Comparison of ENCODE assay signal across 8 cellular contexts in the genomic region with DNA sequence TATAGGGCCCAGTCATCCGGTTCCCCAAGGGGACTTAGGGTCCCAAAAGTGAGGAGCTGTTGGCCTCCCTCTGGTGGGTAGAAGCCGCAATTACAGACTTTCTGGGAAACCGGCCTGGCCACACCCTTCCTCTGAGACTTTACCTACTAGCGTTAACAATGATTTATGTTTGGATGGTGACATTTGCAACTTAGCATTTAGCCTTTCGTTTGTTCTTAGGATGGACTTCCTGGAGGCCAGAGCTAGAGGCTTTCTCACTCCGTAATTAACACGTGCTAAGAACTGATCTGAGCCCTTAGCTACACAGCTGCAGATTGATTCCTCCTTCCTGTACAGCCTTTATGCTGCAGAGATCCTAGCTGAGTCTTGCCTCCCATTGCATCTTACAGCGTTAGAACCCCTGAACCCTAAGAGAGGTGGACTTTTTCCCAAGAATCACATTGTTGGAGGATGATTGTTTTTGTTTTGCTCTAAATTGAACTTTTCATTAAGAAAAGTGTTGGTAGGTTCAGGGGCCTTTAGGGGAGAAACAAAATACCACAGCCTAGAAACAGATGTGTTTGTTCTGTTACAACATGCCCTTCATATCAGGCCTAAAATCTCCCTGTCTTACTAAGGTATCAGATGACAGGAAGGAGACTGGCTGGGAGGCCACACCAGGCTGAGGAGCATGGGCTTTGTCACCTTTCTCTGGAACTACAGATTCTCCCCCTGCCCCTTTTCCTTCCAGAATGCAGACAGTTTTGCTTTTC. TPM values are rescaled to one million over a fixed set of nuclear protein-coding genes. Genes with fewer than 3 reads are reported as not detected.
DNase-seq lines count a peak whose midpoint lies in the region; ATAC-seq and TF ChIP-seq lines count a peak whose summit lies in the region.

No MANE protein-coding gene starts in this region.

- intact Hi-C loops in activated naive CD4-positive, alpha-beta T cell treated with anti-CD3 and anti-CD28 coated beads for 36 hours (cut with micrococcal nuclease), result loop anchor here (1.0 to 5.0 kb wide), 4 partner anchors 13 to 423 kb away; partner anchors contain the start of gene SNX27
- intact Hi-C loops in heart left ventricle (cut with DNase I), result no loop called here
- intact Hi-C loops in sciatic nerve (cut with DNase I), result no loop called here

- H3K4me3 Mint-ChIP-seq in activated naive CD4-positive, alpha-beta T cell treated with anti-CD3 and anti-CD28 coated beads for 36 hours, result peak overlapping the region; percentile 96

- H3K36me3 ChIP-seq in HUES48 (ENCODE audit: control insufficient read depth, insufficient read depth, low read length) (peaks cover 21% of the 10 kb centered on the region), SJCRH30 (peaks cover 37% of the 10 kb centered on the region), heart left ventricle (peaks cover 0 to 44% (median 37%) of the 10 kb centered on the region in 9 donors)

- H3K36me3 Mint-ChIP-seq in activated naive CD4-positive, alpha-beta T cell treated with anti-CD3 and anti-CD28 coated beads for 36 hours (ENCODE audit: low read depth), result peaks cover 45% of the 10 kb centered on the region

- WGBS in heart left ventricle, 4 donors, result 23 to 33% (median 26%) methylated on average over 8 of the region's 8 CpGs

- no peaks in the 10 kb centered on the region for H3K27me3 Mint-ChIP-seq in activated naive CD4-positive, alpha-beta T cell treated with anti-CD3 and anti-CD28 coated beads for 36 hours (ENCODE audit: low read depth)

- H3K4me3 ChIP-seq in HUES48 (ENCODE audit: low read depth, low read length) (peak overlapping the region; percentile 84), SJCRH30 (peak overlapping the region; percentile 70), heart left ventricle (peak overlapping the region; percentile 44 to 93 (median 69))

- peaks cover 21% of the 10 kb centered on the region for H3K4me1 Mint-ChIP-seq in activated naive CD4-positive, alpha-beta T cell treated with anti-CD3 and anti-CD28 coated beads for 36 hours (ENCODE audit: low read depth)

- CTCF ChIA-PET in activated naive CD4-positive, alpha-beta T cell treated with anti-CD3 and anti-CD28 coated beads for 36 hours (lab: Charles Lee), result interaction anchor here (0.8 to 2.4 kb wide), 16 partner anchors 9 to 202 kb away, joined by 3 to 17 read pairs (median 5); partner anchors contain the start of gene THEM4

- H3K27ac ChIP-seq in HUES48 (ENCODE audit: low read depth, low read length) (peak overlapping the region; percentile 84), SJCRH30 (peak overlapping the region; percentile 89), heart left ventricle (peak overlapping the region in 11 of 12 donors; percentile 85 to 98 (median 94))

- TF ChIP-seq POLR2A in heart left ventricle (IDR thresholded peaks at IDR 0.05), result no peak

- peak overlapping the region; percentile 98 for H3K27ac Mint-ChIP-seq in activated naive CD4-positive, alpha-beta T cell treated with anti-CD3 and anti-CD28 coated beads for 36 hours

- H3K4me1 ChIP-seq in HUES48 (ENCODE audit: control insufficient read depth, insufficient read depth, low read length) (peaks cover 17% of the 10 kb centered on the region), SJCRH30 (peaks cover 8% of the 10 kb centered on the region; the same call in 1 of the 2 replicates), heart left ventricle (peaks cover 0 to 69% (median 16%) of the 10 kb centered on the region in 12 donors)

- ATAC-seq in GM18868 (IDR thresholded peaks at IDR 0.05; ENCODE audit: unreplicated experiment), result peak; percentile 33
- ATAC-seq in heart left ventricle, result peak in 3 of 4 donors; percentile 18 to 41 (median 28)
- peak; percentile 20 for ATAC-seq in sciatic nerve

- H3K9ac ChIP-seq in HUES48 (ENCODE audit: low read depth, low read length), result no peak overlapping the region

- H3K9me3 ChIP-seq in HUES48 (ENCODE audit: control insufficient read depth, insufficient read depth, low read length), result no peaks in the 10 kb centered on the region
- H3K9me3 ChIP-seq in SJCRH30 (replicated peaks), result no peaks in the 10 kb centered on the region
- no peaks in the 10 kb centered on the region for H3K9me3 ChIP-seq in heart left ventricle

- H3K27me3 ChIP-seq in HUES48 (ENCODE audit: control insufficient read depth, insufficient read depth, low read length) (peaks cover 22% of the 10 kb centered on the region), SJCRH30 (no peaks in the 10 kb centered on the region), heart left ventricle (no peaks in the 10 kb centered on the region)

- peak; percentile 54 to 76 (median 64) for TF ChIP-seq CTCF in heart left ventricle (IDR thresholded peaks at IDR 0.05)

- DNase-seq in AG08395 (ENCODE audit: low spot score) (peak; percentile 73), SJCRH30 (peak; percentile 71 to 86), heart left ventricle (peak in 3 of 5 donors; percentile 40 to 52 (median 42)), sciatic nerve (ENCODE audit: low spot score) (peak; percentile 66), superior temporal gyrus (ENCODE audit: extremely low spot score) (no peak)
- peak; percentile 85 for DNase-seq in activated naive CD4-positive, alpha-beta T cell treated with anti-CD3 and anti-CD28 coated beads for 36 hours

- no peaks in the 10 kb centered on the region for H3K9me3 Mint-ChIP-seq in activated naive CD4-positive, alpha-beta T cell treated with anti-CD3 and anti-CD28 coated beads for 36 hours

RNA-seq across cellular contexts. Expression of gene S100A11, which starts 2.0 kb away (rescaled TPM):
- total RNA-seq in SJCRH30 (2014; rRNA removed; shearing (Covaris generic)), result 492 and 509 TPM in 2 replicates
- total RNA-seq in activated naive CD4-positive, alpha-beta T cell treated with anti-CD3 and anti-CD28 coated beads for 36 hours, result 100 to 1,000 TPM; 229 to 235 TPM
- total RNA-seq in heart left ventricle, result 100 to 1,000 TPM in 4 of 9 donors, 10 to 100 TPM in 5; 44.9 to 368 (median 80.7) TPM
- 100 to 1,000 TPM; 179 to 571 TPM for polyA plus RNA-seq in heart left ventricle
- 231 TPM for total RNA-seq in sciatic nerve

RNA-seq across cellular contexts. Expression of gene S100A10, which starts 41.2 kb away (rescaled TPM):
- total RNA-seq in SJCRH30 (2014; rRNA removed; shearing (Covaris generic)), result 36.4 and 38.3 TPM in 2 replicates
- total RNA-seq in activated naive CD4-positive, alpha-beta T cell treated with anti-CD3 and anti-CD28 coated beads for 36 hours, result 100 to 1,000 TPM; 159 to 170 TPM
- 100 to 1,000 TPM in 7 of 9 donors, 10 to 100 TPM in 2; 55.5 to 403 (median 156) TPM for total RNA-seq in heart left ventricle
- 100 to 1,000 TPM; 258 to 387 TPM for polyA plus RNA-seq in heart left ventricle
- total RNA-seq in sciatic nerve, result 550 TPM

RNA-seq across cellular contexts. Expression of gene TCHHL1, which starts 54.0 kb away (rescaled TPM):
- not detected in 2 replicates for total RNA-seq in SJCRH30 (2014; rRNA removed; shearing (Covaris generic))
- total RNA-seq in activated naive CD4-positive, alpha-beta T cell treated with anti-CD3 and anti-CD28 coated beads for 36 hours, result not detected
- total RNA-seq in heart left ventricle (not detected), sciatic nerve (not detected)
- polyA plus RNA-seq in heart left ventricle, result not detected
